8 cellular contexts compared by ENCODE assay signal in genomic region chr20:33933469-33933909, GRCh38.
DNase-seq lines count a peak whose midpoint lies in the region; ATAC-seq, FAIRE-seq and TF ChIP-seq lines count a peak whose summit lies in the region.

No MANE protein-coding gene starts in this region.

- no peaks in the 10 kb centered on the region for H3K36me3 Mint-ChIP-seq in T-cell

- TF ChIP-seq POLR2A in GM12878 (IDR thresholded peaks at IDR 0.05; ENCODE audit: low read depth, low read length) (no peak), spleen (IDR thresholded peaks at IDR 0.05) (no peak)

- POLR2A ChIA-PET in T-cell (lab: Charles Lee) = no interaction called here
- POLR2A ChIA-PET in GM12878 (lab: Charles Lee) = interaction anchor here (1.3 kb wide), 1 partner anchor 89 kb away, joined by 3 read pairs; no protein-coding TSS in a partner anchor

- H2AFZ ChIP-seq in GM12878 (ENCODE audit: control insufficient read depth, low read depth, low read length) = peak overlapping the region; percentile 91

- H3K4me2 ChIP-seq in GM12878 (ENCODE audit: control insufficient read depth, insufficient read depth) = no peak overlapping the region

- no peak overlapping the region for H3K9ac ChIP-seq in GM12878 (ENCODE audit: control insufficient read depth, insufficient read depth, low read length)

- no TSS peak for BruUV-seq in GM12878 (replicated peaks; lab: Mats Ljungman, UMichigan)

- H3K9me3 Mint-ChIP-seq in T-cell = no peaks in the 10 kb centered on the region

- no peak overlapping the region for H3K4me3 Mint-ChIP-seq in T-cell

- H3K27ac ChIP-seq in GM12878 (ENCODE audit: control insufficient read depth, insufficient read depth) (no peak overlapping the region), spleen (no peak overlapping the region)

- DNase-seq in COLO829 (ENCODE audit: low spot score) = peak; percentile 75
- peak; percentile 72 for DNase-seq in KBM-7
- DNase-seq in T-cell = peak in 33 of 34 experiments; percentile 3 to 49 (median 35)
- no peak for DNase-seq in GM12878 (ENCODE audit: low read depth, low spot score)
- peak; percentile 75 to 81 for DNase-seq in hippocampal formation (lab: John Stamatoyannopoulos, UW)
- peak; percentile 74 for DNase-seq in spleen

- H4K20me1 ChIP-seq in GM12878 (ENCODE audit: control insufficient read depth, insufficient read depth) = no peaks in the 10 kb centered on the region

- no peak overlapping the region for H3K27ac Mint-ChIP-seq in T-cell

- 44% methylated on average over 5 of the region's 5 CpGs for WGBS in GM12878 (ENCODE audit: insufficient coverage, insufficient replicate concordance, low lambda C conversion rate, missing lambda C conversion rate)
- WGBS in spleen, 5 donors = 58 to 80% (median 65%) methylated on average over 5 of the region's 5 CpGs

- H3K36me3 ChIP-seq in GM12878 (ENCODE audit: control insufficient read depth in 2 of 2, insufficient read depth in 2 of 2, low read length in 1 of 2) (no peaks in the 10 kb centered on the region), spleen (no peaks in the 10 kb centered on the region)

- no peak overlapping the region for H3K4me3 ChIP-seq in GM12878
- no peak overlapping the region for H3K4me3 ChIP-seq in spleen

- RAD21 ChIA-PET in GM12878 (lab: Charles Lee; ENCODE audit: unreplicated experiment) = interaction anchor here (0.7 to 1.7 kb wide), 3 partner anchors 88 to 91 kb away, joined by 3 read pairs; no protein-coding TSS in a partner anchor

- no peak for FAIRE-seq in GM12878 (lab: Jason Lieb, UNC)

- no peak for TF ChIP-seq EP300 in GM12878 (IDR thresholded peaks at IDR 0.05; ENCODE audit: borderline replicate concordance in 1 of 2, control insufficient read depth in 1 of 2, low read depth in 2 of 2, low read length in 2 of 2)

- H3K4me1 ChIP-seq in GM12878 (ENCODE audit: control insufficient read depth, insufficient read depth, low read length) (no peaks in the 10 kb centered on the region), spleen (no peaks in the 10 kb centered on the region)

- peak; percentile 48 to 78 (median 58) for ATAC-seq in T-cell (replicated peaks in 1 of 4)
- ATAC-seq in GM12878 = peak; percentile 87
- ATAC-seq in HG03442 (IDR thresholded peaks at IDR 0.05; ENCODE audit: unreplicated experiment) = no peak
- ATAC-seq in GM21576 (IDR thresholded peaks at IDR 0.05; ENCODE audit: unreplicated experiment) = no peak

- in situ Hi-C loops in KBM-7 (cut with MboI; ENCODE audit: low pct_unique_long_range_greater_than_20kb, low sequenced_read_pairs) = no loop called here
- in situ Hi-C loops in GM12878 (cut with MboI) = no loop called here

- peak; percentile 50 to 61 (median 58); a peak in 5 of 6 replicates for TF ChIP-seq CTCF in GM12878 (IDR thresholded peaks at IDR 0.05 in 2 of 3, conservative IDR thresholded peaks at IDR 0.05 in 1 of 3; ENCODE audit: control insufficient read depth in 2 of 3, extremely low read depth in 1 of 3, insufficient read depth in 1 of 3, low read depth in 3 of 3, low read length in 3 of 3)
- peak in 6 of 11 experiments; percentile 27 to 53 (median 46) for TF ChIP-seq CTCF in spleen (IDR thresholded peaks at IDR 0.05 in 8 of 11, conservative IDR thresholded peaks at IDR 0.05 in 3 of 11)

- H3K4me1 Mint-ChIP-seq in T-cell = no peaks in the 10 kb centered on the region

- H3K79me2 ChIP-seq in GM12878 (ENCODE audit: control insufficient read depth, insufficient read depth, low read length) = no peaks in the 10 kb centered on the region

- SMC1A ChIA-PET in GM12878 (lab: Charles Lee; ENCODE audit: uncharacterized antibody, unreplicated experiment) = interaction anchor here (1.0 to 2.0 kb wide), 3 partner anchors 10 to 196 kb away, joined by 3 to 6 read pairs (median 4); no protein-coding TSS in a partner anchor

- H3K27me3 ChIP-seq in GM12878 (replicated peaks in 1 of 2; ENCODE audit: control insufficient read depth in 2 of 2, insufficient read depth in 2 of 2, low read length in 1 of 2) = no peaks in the 10 kb centered on the region
- H3K27me3 ChIP-seq in spleen (replicated peaks in 1 of 7) = peaks cover 0 to 6% (median 0%) of the 10 kb centered on the region in 7 donors

- intact Hi-C loops in GM12878 (cut with micrococcal nuclease; ENCODE audit: unreplicated experiment) = loop anchor here (2.0 to 5.0 kb wide), 3 partner anchors 66 to 195 kb away; no protein-coding TSS in a partner anchor
- intact Hi-C loops in spleen (cut with DNase I; ENCODE audit: low total_unique reads) = no loop called here

- TF ChIP-seq RAD21 in GM12878 (IDR thresholded peaks at IDR 0.05; ENCODE audit: insufficient read depth, low read depth, low read length) = peak; percentile 87

- H3K9me3 ChIP-seq in GM12878 (replicated peaks; ENCODE audit: control insufficient read depth, insufficient read depth, low read length) (no peaks in the 10 kb centered on the region), spleen (no peaks in the 10 kb centered on the region)

- peaks cover 0 to 2% of the 10 kb centered on the region in 2 donors for H3K27me3 Mint-ChIP-seq in T-cell

- CTCF ChIA-PET in T-cell (lab: Charles Lee) (interaction anchor here (0.8 to 1.5 kb wide), 2 partner anchors 136 kb away, joined by 4 read pairs; no protein-coding TSS in a partner anchor), GM12878 (lab: Yijun Ruan, JAX) (interaction anchor here (0.7 to 4.0 kb wide), 7 partner anchors 88 to 196 kb away, joined by 3 to 24 read pairs (median 4); no protein-coding TSS in a partner anchor)

TF ChIP-seq in GM12878, 131 proteins besides CTCF, POLR2A, EP300 and RAD21 (continues in another document):
- TF ChIP-seq BMI1 (IDR thresholded peaks at IDR 0.05; ENCODE audit: borderline replicate concordance) (no peak), CEBPB (IDR thresholded peaks at IDR 0.05; ENCODE audit: borderline replicate concordance in 1 of 2, low read depth in 2 of 2, low read length in 2 of 2) (no peak), SREBF1 (IDR thresholded peaks at IDR 0.05; ENCODE audit: low read length) (no peak), PML (IDR thresholded peaks at IDR 0.05; ENCODE audit: low read length) (no peak), SRF (IDR thresholded peaks at IDR 0.05; ENCODE audit: low read depth in 2 of 2, low read length in 2 of 2) (no peak), ZNF384 (IDR thresholded peaks at IDR 0.05; ENCODE audit: borderline replicate concordance, low read depth, low read length) (no peak), ZNF24 (IDR thresholded peaks at IDR 0.05) (no peak), POLR2AphosphoS5 (IDR thresholded peaks at IDR 0.05; ENCODE audit: low read length) (no peak), E2F4 (IDR thresholded peaks at IDR 0.05; ENCODE audit: low read depth, low read length) (no peak), KDM1A (IDR thresholded peaks at IDR 0.05; ENCODE audit: borderline replicate concordance) (no peak), RCOR1 (conservative IDR thresholded peaks at IDR 0.05; ENCODE audit: low read depth, low read length) (no peak), SP1 (IDR thresholded peaks at IDR 0.05; ENCODE audit: low read depth, low read length) (no peak), RUNX3 (IDR thresholded peaks at IDR 0.05; ENCODE audit: low read length) (no peak), NR2F1 (conservative IDR thresholded peaks at IDR 0.05) (peak; percentile 50; the same call in 1 of the 2 replicates), YBX1 (IDR thresholded peaks at IDR 0.05) (no peak), CREM (IDR thresholded peaks at IDR 0.05; ENCODE audit: low read depth) (peak; percentile 15; the same call in 1 of the 2 replicates), ESRRA (IDR thresholded peaks at IDR 0.05; ENCODE audit: low read length) (no peak), BRCA1 (IDR thresholded peaks at IDR 0.05; ENCODE audit: low read depth, low read length) (no peak), YY1 (IDR thresholded peaks at IDR 0.05; ENCODE audit: low read depth, low read length) (peak; percentile 96), NFXL1 (IDR thresholded peaks at IDR 0.05; ENCODE audit: borderline replicate concordance) (no peak), SMC3 (IDR thresholded peaks at IDR 0.05; ENCODE audit: borderline replicate concordance, low read length) (peak; percentile 74), TAF1 (IDR thresholded peaks at IDR 0.05; ENCODE audit: borderline replicate concordance, low read depth, low read length) (no peak), KLF5 (IDR thresholded peaks at IDR 0.05; ENCODE audit: partially characterized antibody) (no peak)

Comparison
In these comparisons a context has a peak if more than half of its experiments do, and no peak if none do; other contexts are left out.
1. ATAC-seq: peak in T-cell (4 of 4) and GM12878 (single experiment); none in HG03442 (single experiment) and GM21576 (single experiment).